10 cellular contexts compared by ENCODE assay signal in genomic region chr3:38773528-38773927, GRCh38. TPM values are rescaled to one million over a fixed set of nuclear protein-coding genes. Genes with fewer than 3 reads are reported as not detected.
"Had no signal": no experiment of that assay in that cellular context is flagged by ENCODE, and none has a peak within 500 bp of the region (broad histone marks: within the 10 kb centered on the region; RNA-seq: fewer than 3 reads in every experiment).

No MANE protein-coding gene starts in this region.

- H3K4me1 ChIP-seq: HAP-1 had no signal

- H3K9ac ChIP-seq: GM23248 had no signal

- H3K27ac ChIP-seq: GM23248 had no signal

- H3K9me3 ChIP-seq: HAP-1 had no signal

- H3K36me3 ChIP-seq: HAP-1 had no signal

- H3K4me3 ChIP-seq: GM23248, HAP-1, K562 had no signal

- H2AFZ ChIP-seq: GM23248 had no signal

- DNase-seq: GM23248, GOT3, H7, HFFc6, IMR-90 had no signal

- ATAC-seq: HCT116, K562 had no signal

RNA-seq across cellular contexts. Expression of gene SCN10A, which starts 42.5 kb away (rescaled TPM):
- total RNA-seq: GM23248, H4, H7, HFFc6, HT-29, IMR-90, K562 had no signal
- polyA plus RNA-seq: GM23248, IMR-90, K562 had no signal
